Comparison of ENCODE assay signal across 16 cellular contexts in genomic region chr10:48316236-48316635, GRCh38. TPM values are rescaled to one million over a fixed set of nuclear protein-coding genes. Genes with fewer than 3 reads are reported as not detected.
DNase-seq lines count a peak whose midpoint lies in the region; ATAC-seq and TF ChIP-seq lines count a peak whose summit lies in the region.
"Had no signal": no experiment of that assay in that cellular context is flagged by ENCODE, and none has a peak within 500 bp of the region (broad histone marks: within the 10 kb centered on the region; RNA-seq: fewer than 3 reads in every experiment).

No MANE protein-coding gene starts in this region.

- H3K4me1 ChIP-seq in PC-9 (replicated peaks; ENCODE audit: insufficient read depth) (peaks cover 46% of the 10 kb centered on the region), hepatocyte (ENCODE audit: insufficient read depth) (no peaks in the 10 kb centered on the region), lung (ENCODE audit: control insufficient read depth in 2 of 2, insufficient read depth in 2 of 2, low read length in 2 of 2) (peaks cover 0 to 28% of the 10 kb centered on the region in 2 donors), A673 (ENCODE audit: insufficient read depth, low read length, poor library complexity, severe bottlenecking) (no peaks in the 10 kb centered on the region)
- H3K4me1 ChIP-seq: A549 had no signal

- POLR2A ChIA-PET in PC-9 (lab: Charles Lee; ENCODE audit: unreplicated experiment) (interaction anchor here (0.7 kb wide), 2 partner anchors 17 to 129 kb away, joined by 3 to 4 read pairs; no protein-coding TSS in a partner anchor), A673 (lab: Charles Lee; ENCODE audit: low non-redundant PET) (no interaction called here)

- intact Hi-C loops in PC-9 (cut with micrococcal nuclease; ENCODE audit: unreplicated experiment) (loop anchor here (2.0 kb wide), 1 partner anchor 17 kb away; no protein-coding TSS in a partner anchor), A673 (cut with micrococcal nuclease; ENCODE audit: unreplicated experiment) (no loop called here)

- H3K27me3 ChIP-seq in PC-9 (ENCODE audit: insufficient read depth, low read depth) (no peaks in the 10 kb centered on the region), hepatocyte (no peaks in the 10 kb centered on the region), lung (ENCODE audit: control insufficient read depth, insufficient read depth) (no peaks in the 10 kb centered on the region), A673 (replicated peaks; ENCODE audit: insufficient read depth, low read depth, low read length, poor library complexity) (no peaks in the 10 kb centered on the region)

- DNase-seq in PC-9: peak; percentile 53 to 97
- peak; percentile 24 for DNase-seq in hepatocyte (ENCODE audit: low spot score)
- DNase-seq in lung (ENCODE audit: low spot score): no peak
- DNase-seq in RKO (ENCODE audit: low spot score): no peak
- DNase-seq in A673 (ENCODE audit: low spot score): no peak
- DNase-seq: CD8-positive, alpha-beta T cell; COR-L47; GOT3; H9 had no signal

- WGBS in hepatocyte (ENCODE audit: low lambda C conversion rate, missing lambda C conversion rate): 69% methylated on average over 4 of the region's 4 CpGs
- 70 to 86% methylated on average over 4 of the region's 4 CpGs for WGBS in lung, 2 donors

- CTCF ChIA-PET in PC-9 (lab: Charles Lee) (no interaction called here), A673 (lab: Charles Lee) (no interaction called here)

- no peaks in the 10 kb centered on the region for H3K36me3 ChIP-seq in PC-9 (ENCODE audit: low read depth)
- H3K36me3 ChIP-seq in hepatocyte (replicated peaks; ENCODE audit: insufficient read depth, low read depth): no peaks in the 10 kb centered on the region
- H3K36me3 ChIP-seq in lung (ENCODE audit: control insufficient read depth in 2 of 2, insufficient read depth in 2 of 2, low read length in 2 of 2): no peaks in the 10 kb centered on the region
- no peaks in the 10 kb centered on the region for H3K36me3 ChIP-seq in A673 (ENCODE audit: insufficient read depth, low read length, poor library complexity, severe bottlenecking)

- H3K4me3 Mint-ChIP-seq in stimulated activated memory B cell treated with anti-CD40 and anti-IgM and Interleukin-4, amounts not matched to agents 10 μg/mL and 1 μg/mL and 100 μg/mL, for 72 hours: no peak overlapping the region
- H3K4me3 Mint-ChIP-seq: CD14-positive monocyte; CD8-positive, alpha-beta T cell; H9 had no signal

- peaks cover 13% of the 10 kb centered on the region for H3K4me1 Mint-ChIP-seq in stimulated activated memory B cell treated with anti-CD40 and anti-IgM and Interleukin-4, amounts not matched to agents 10 μg/mL and 1 μg/mL and 100 μg/mL, for 72 hours

- H3K9me3 Mint-ChIP-seq in stimulated activated memory B cell treated with anti-CD40 and anti-IgM and Interleukin-4, amounts not matched to agents 10 μg/mL and 1 μg/mL and 100 μg/mL, for 72 hours: no peaks in the 10 kb centered on the region
- H3K9me3 Mint-ChIP-seq: CD14-positive monocyte; CD8-positive, alpha-beta T cell; H9 had no signal

- ATAC-seq in lung (ENCODE audit: insufficient read depth, low FRiP score): peak; percentile 53
- no peak for ATAC-seq in GM18867 (IDR thresholded peaks at IDR 0.05; ENCODE audit: unreplicated experiment)
- no peak for ATAC-seq in stimulated activated memory B cell treated with anti-CD40 and anti-IgM and Interleukin-4, amounts not matched to agents 10 μg/mL and 1 μg/mL and 100 μg/mL, for 72 hours
- ATAC-seq: A549; CD8-positive, alpha-beta T cell; GM12878; HepG2 had no signal

- H3K27ac ChIP-seq in PC-9 (peak overlapping the region; percentile 37), hepatocyte (peak overlapping the region; percentile 3), lung (ENCODE audit: low read depth in 1 of 2, low read length in 1 of 2) (no peak overlapping the region), A673 (ENCODE audit: low read depth, low read length, poor library complexity, severe bottlenecking) (no peak overlapping the region)
- H3K27ac ChIP-seq: A549 had no signal

- H2AFZ ChIP-seq in PC-9 (no peak overlapping the region), hepatocyte (no peak overlapping the region)

- BruUV-seq in PC-9 (replicated peaks; lab: Mats Ljungman, UMichigan) (no TSS peak), A673 (replicated peaks; lab: Mats Ljungman, UMichigan) (no TSS peak)

- no peaks in the 10 kb centered on the region for H3K27me3 Mint-ChIP-seq in stimulated activated memory B cell treated with anti-CD40 and anti-IgM and Interleukin-4, amounts not matched to agents 10 μg/mL and 1 μg/mL and 100 μg/mL, for 72 hours

- H3K79me2 ChIP-seq in PC-9 (ENCODE audit: low read depth): peaks cover 93% of the 10 kb centered on the region
- H3K79me2 ChIP-seq in hepatocyte: peaks cover 98% of the 10 kb centered on the region

- peaks cover 13% of the 10 kb centered on the region for H4K20me1 ChIP-seq in PC-9 (ENCODE audit: insufficient read depth)
- H4K20me1 ChIP-seq in hepatocyte (ENCODE audit: insufficient read depth, poor library complexity, severe bottlenecking): peaks cover 31% of the 10 kb centered on the region

- no peak overlapping the region for H3K4me3 ChIP-seq in PC-9
- H3K4me3 ChIP-seq in hepatocyte: no peak overlapping the region
- H3K4me3 ChIP-seq in lung: no peak overlapping the region
- H3K4me3 ChIP-seq in A673 (ENCODE audit: low read depth, low read length, poor library complexity, severe bottlenecking): no peak overlapping the region
- H3K4me3 ChIP-seq: A549, GM12878 had no signal

- no peak overlapping the region for H3K27ac Mint-ChIP-seq in stimulated activated memory B cell treated with anti-CD40 and anti-IgM and Interleukin-4, amounts not matched to agents 10 μg/mL and 1 μg/mL and 100 μg/mL, for 72 hours
- H3K27ac Mint-ChIP-seq: CD14-positive monocyte; CD8-positive, alpha-beta T cell; H9 had no signal

- peaks cover 19% of the 10 kb centered on the region for H3F3A ChIP-seq in PC-9 (ENCODE audit: insufficient read depth, low read depth)

- no peak for TF ChIP-seq CTCF in PC-9 (conservative IDR thresholded peaks at IDR 0.05)
- no peak for TF ChIP-seq CTCF in hepatocyte (IDR thresholded peaks at IDR 0.05; ENCODE audit: poor library complexity)
- no peak for TF ChIP-seq CTCF in lung (IDR thresholded peaks at IDR 0.05; ENCODE audit: control extremely low read depth, extremely low read depth)
- TF ChIP-seq CTCF in A673 (conservative IDR thresholded peaks at IDR 0.05; ENCODE audit: low read depth, low read length): no peak

- peaks cover under 1% of the 10 kb centered on the region for H3K36me3 Mint-ChIP-seq in stimulated activated memory B cell treated with anti-CD40 and anti-IgM and Interleukin-4, amounts not matched to agents 10 μg/mL and 1 μg/mL and 100 μg/mL, for 72 hours

- H3K9me2 ChIP-seq in PC-9 (ENCODE audit: insufficient read depth) (no peaks in the 10 kb centered on the region), hepatocyte (replicated peaks; ENCODE audit: insufficient read depth) (no peaks in the 10 kb centered on the region)

- H3K9me3 ChIP-seq in PC-9 (ENCODE audit: insufficient read depth, low read depth): no peaks in the 10 kb centered on the region
- H3K9me3 ChIP-seq in hepatocyte (ENCODE audit: low read depth): no peaks in the 10 kb centered on the region
- H3K9me3 ChIP-seq in lung (ENCODE audit: control insufficient read depth in 2 of 2, insufficient read depth in 1 of 2, low read length in 1 of 2): no peaks in the 10 kb centered on the region
- H3K9me3 ChIP-seq in A673 (ENCODE audit: low read depth, low read length, poor library complexity, severe bottlenecking): no peaks in the 10 kb centered on the region
- H3K9me3 ChIP-seq: A549 had no signal

- H3K4me2 ChIP-seq in PC-9 (peak overlapping the region; percentile 32), hepatocyte (no peak overlapping the region)
- H3K4me2 ChIP-seq: A549 had no signal

RNA-seq across cellular contexts. Expression of gene MAPK8, which starts 9.8 kb away (rescaled TPM):
- total RNA-seq in PC-9 (2021): 67.5 and 72.1 TPM in 2 replicates
- total RNA-seq in hepatocyte: 73.2 and 81.3 TPM in 2 replicates
- 18.2 and 20.9 TPM in 2 replicates for polyA plus RNA-seq in hepatocyte
- 100 to 1,000 TPM in 1 of 2 donors, 10 to 100 TPM in 1; 33.9 to 142 TPM for total RNA-seq in lung
- polyA plus RNA-seq in lung: 10 to 100 TPM in 1 of 2 donors, 1 to 10 TPM in 1; 9.1 to 14.6 TPM
- 50.3 and 52.0 TPM in 2 replicates for total RNA-seq in A673 (2021)

RNA-seq across cellular contexts. Expression of gene FRMPD2, which starts 41.7 kb away (rescaled TPM):
- total RNA-seq in PC-9 (2021) (1.6 and 2.4 TPM in 2 replicates), hepatocyte (0.10 and 0.52 TPM in 2 replicates), lung (10 to 100 TPM; 11.3 to 26.7 TPM), A673 (2021) (not detected in 2 replicates)
- polyA plus RNA-seq in hepatocyte (0.30 and 0.55 TPM in 2 replicates), lung (1 to 10 TPM; 1.8 to 2.7 TPM)
- total RNA-seq: CD8-positive, alpha-beta T cell had no signal
- polyA plus RNA-seq: BJ, CD14-positive monocyte had no signal

Comparison
In these comparisons a context has a peak if more than half of its experiments do, and no peak if none do; other contexts are left out.
1. DNase-seq: peak in PC-9 (2 of 2) and hepatocyte (single experiment); none in lung (single experiment), RKO (single experiment) and A673 (single experiment).
2. H3K27ac ChIP-seq: peak in PC-9 (single experiment) and hepatocyte (single experiment); none in lung (0 of 2) and A673 (single experiment).